ENCODE assay signal across 9 cellular contexts in genomic region chr19:7013678-7014077, GRCh38.
DNase-seq lines count a peak whose midpoint lies in the region; FAIRE-seq and TF ChIP-seq lines count a peak whose summit lies in the region.
"Had no signal": no experiment of that assay in that cellular context is flagged by ENCODE, and none has a peak within 500 bp of the region (broad histone marks: within the 10 kb centered on the region; RNA-seq: fewer than 3 reads in every experiment).

No MANE protein-coding gene starts in this region.

- DNase-seq in GM13976 (ENCODE audit: low spot score): peak; percentile 45
- peak; percentile 47 for DNase-seq in RKO (ENCODE audit: low spot score)
- peak; percentile 17 for DNase-seq in globus pallidus (ENCODE audit: low spot score)
- no peak for DNase-seq in SIG-M5 treated with dmso at 0.1 percent for 504 hours (lab: John Stamatoyannopoulos, UW; ENCODE audit: unreplicated experiment)
- DNase-seq in GM19239 (ENCODE audit: insufficient read length, low spot score): no peak
- DNase-seq in iPS-NIHi11 (ENCODE audit: low spot score): no peak
- DNase-seq: amniotic stem cell; SIG-M5; stimulated activated naive B cell treated with anti-CD40 and anti-IgM and Interleukin-4, amounts not matched to agents 10 μg/mL and 1 μg/mL and 100 μg/mL, for 72 hours had no signal

- no peak for TF ChIP-seq CTCF in GM13976 (IDR thresholded peaks at IDR 0.05; ENCODE audit: borderline replicate concordance, control extremely low read depth, extremely low read depth, insufficient read depth, missing control alignments)

- FAIRE-seq in GM19239 (lab: Jason Lieb, UNC): no peak

- in situ Hi-C loops in GM13976 (cut with MboI; ENCODE audit: low sequenced_read_pairs, unreplicated experiment): no loop called here

Comparison
In these comparisons a context has a peak if more than half of its experiments do, and no peak if none do; other contexts are left out.
1. DNase-seq: peak in GM13976 (single experiment), RKO (single experiment) and globus pallidus (single experiment); none in SIG-M5 treated with dmso at 0.1 percent for 504 hours (single experiment), GM19239 (single experiment) and iPS-NIHi11 (single experiment).